In genomic region chrX:132834741-132835140, GRCh38 we compare ENCODE assay signal across 29 cellular contexts.
"Had no signal": no experiment of that assay in that cellular context is flagged by ENCODE, and none has a peak within 500 bp of the region (broad histone marks: within the 10 kb centered on the region; RNA-seq: fewer than 3 reads in every experiment).

No MANE protein-coding gene starts in this region.

- H3K9me3 ChIP-seq: ascending aorta, esophagus squamous epithelium, gastroesophageal sphincter, heart right ventricle had no signal

- H3K36me3 ChIP-seq: ascending aorta, brain microvascular endothelial cell, esophagus squamous epithelium, gastroesophageal sphincter, heart right ventricle had no signal

- H3K9me3 Mint-ChIP-seq: activated CD4-positive, alpha-beta memory T cell treated with anti-CD3 and anti-CD28 coated beads for 36 hours; activated CD4-positive, alpha-beta T cell treated with anti-CD3 and anti-CD28 coated beads, Interleukin-2, amount 10 ng/mL, durations not matched to agents 24 days and 14 days; activated naive CD4-positive, alpha-beta T cell treated with anti-CD3 and anti-CD28 coated beads, Interleukin-2, amount 10 ng/mL, durations not matched to agents 7 days and 5 days; activated naive CD4-positive, alpha-beta T cell treated with anti-CD3 and anti-CD28 coated beads, Interleukin-2, amount 50 U/mL, for 72 hours; activated naive CD8-positive, alpha-beta T cell treated with anti-CD3 and anti-CD28 coated beads, Interleukin-2, amount 10 ng/mL, durations not matched to agents 7 days and 5 days; central memory CD8-positive, alpha-beta T cell; effector memory CD8-positive, alpha-beta T cell had no signal

- H3K27me3 Mint-ChIP-seq: activated CD4-positive, alpha-beta T cell treated with anti-CD3 and anti-CD28 coated beads for 36 hours; activated CD4-positive, alpha-beta T cell treated with anti-CD3 and anti-CD28 coated beads, Interleukin-2, amount 10 ng/mL, durations not matched to agents 24 days and 14 days; central memory CD8-positive, alpha-beta T cell; effector memory CD8-positive, alpha-beta T cell had no signal

- H3K36me3 Mint-ChIP-seq: activated CD4-positive, alpha-beta memory T cell treated with anti-CD3 and anti-CD28 coated beads for 36 hours; activated CD8-positive, alpha-beta memory T cell treated with anti-CD3 and anti-CD28 coated beads, Interleukin-2, amount 10 ng/mL, durations not matched to agents 7 days and 5 days; activated naive CD4-positive, alpha-beta T cell treated with anti-CD3 and anti-CD28 coated beads, Interleukin-2, amount 10 ng/mL, durations not matched to agents 7 days and 5 days; activated naive CD4-positive, alpha-beta T cell treated with anti-CD3 and anti-CD28 coated beads, Interleukin-2, amount 50 U/mL, for 72 hours; activated naive CD8-positive, alpha-beta T cell treated with anti-CD3 and anti-CD28 coated beads, Interleukin-2, amount 10 ng/mL, durations not matched to agents 7 days and 5 days had no signal

- DNase-seq: activated CD4-positive, alpha-beta memory T cell treated with anti-CD3 and anti-CD28 coated beads for 36 hours; activated CD4-positive, alpha-beta T cell treated with anti-CD3 and anti-CD28 coated beads for 36 hours; activated CD4-positive, alpha-beta T cell treated with anti-CD3 and anti-CD28 coated beads, Interleukin-2, amount 10 ng/mL, durations not matched to agents 24 days and 14 days; activated CD4-positive, CD25-positive, alpha-beta regulatory T cell; activated CD4-positive, CD25-positive, alpha-beta regulatory T cell treated with anti-CD3 and anti-CD28 coated beads, Interleukin-2, amount 50 U/mL, for 72 hours; activated CD8-positive, alpha-beta memory T cell treated with anti-CD3 and anti-CD28 coated beads, Interleukin-2, amount 10 ng/mL, durations not matched to agents 7 days and 5 days; activated CD8-positive, alpha-beta memory T cell treated with anti-CD3 and anti-CD28 coated beads, Interleukin-2, amount 50 U/mL, for 4 hours; activated CD8-positive, alpha-beta T cell treated with anti-CD3 and anti-CD28 coated beads, Interleukin-2, amount 10 ng/mL, durations not matched to agents 7 days and 5 days; activated gamma-delta T cell; activated naive CD4-positive, alpha-beta T cell; activated naive CD4-positive, alpha-beta T cell treated with anti-CD3 and anti-CD28 coated beads, Interleukin-2, amount 10 ng/mL, durations not matched to agents 7 days and 5 days; activated naive CD8-positive, alpha-beta T cell treated with anti-CD3 and anti-CD28 coated beads, Interleukin-2, amount 10 ng/mL, durations not matched to agents 7 days and 5 days; activated T-cell treated with anti-CD3 and anti-CD28 coated beads, Interleukin-2, amount 50 U/mL, for 1 hour; activated T-cell treated with anti-CD3 and anti-CD28 coated beads, Interleukin-2, amount 50 U/mL, for 48 hours; brain microvascular endothelial cell; cortex of kidney; dermis blood vessel endothelial cell; effector CD4-positive, alpha-beta T cell; effector memory CD8-positive, alpha-beta T cell; esophagus squamous epithelium; foreskin melanocyte; heart right ventricle; T-helper 2 cell had no signal

- H3K27ac Mint-ChIP-seq: activated CD4-positive, alpha-beta memory T cell treated with anti-CD3 and anti-CD28 coated beads for 36 hours; activated CD4-positive, alpha-beta T cell treated with anti-CD3 and anti-CD28 coated beads for 36 hours; activated CD4-positive, alpha-beta T cell treated with anti-CD3 and anti-CD28 coated beads, Interleukin-2, amount 10 ng/mL, durations not matched to agents 24 days and 14 days; activated CD8-positive, alpha-beta memory T cell treated with anti-CD3 and anti-CD28 coated beads, Interleukin-2, amount 10 ng/mL, durations not matched to agents 7 days and 5 days; activated CD8-positive, alpha-beta T cell treated with anti-CD3 and anti-CD28 coated beads, Interleukin-2, amount 10 ng/mL, durations not matched to agents 7 days and 5 days; activated naive CD4-positive, alpha-beta T cell treated with anti-CD3 and anti-CD28 coated beads, Interleukin-2, amount 10 ng/mL, durations not matched to agents 7 days and 5 days; activated naive CD4-positive, alpha-beta T cell treated with anti-CD3 and anti-CD28 coated beads, Interleukin-2, amount 50 U/mL, for 72 hours; activated naive CD8-positive, alpha-beta T cell treated with anti-CD3 and anti-CD28 coated beads, Interleukin-2, amount 10 ng/mL, durations not matched to agents 7 days and 5 days; effector memory CD8-positive, alpha-beta T cell had no signal

- H3K4me1 ChIP-seq: ascending aorta, esophagus squamous epithelium, gastroesophageal sphincter, heart right ventricle had no signal

- H3K27me3 ChIP-seq: ascending aorta, brain microvascular endothelial cell, gastroesophageal sphincter had no signal

- H3K4me1 Mint-ChIP-seq: activated CD4-positive, alpha-beta T cell treated with anti-CD3 and anti-CD28 coated beads for 36 hours; activated CD4-positive, alpha-beta T cell treated with anti-CD3 and anti-CD28 coated beads, Interleukin-2, amount 10 ng/mL, durations not matched to agents 24 days and 14 days; activated CD8-positive, alpha-beta memory T cell treated with anti-CD3 and anti-CD28 coated beads, Interleukin-2, amount 10 ng/mL, durations not matched to agents 7 days and 5 days; activated naive CD4-positive, alpha-beta T cell treated with anti-CD3 and anti-CD28 coated beads, Interleukin-2, amount 10 ng/mL, durations not matched to agents 7 days and 5 days; activated naive CD8-positive, alpha-beta T cell treated with anti-CD3 and anti-CD28 coated beads, Interleukin-2, amount 10 ng/mL, durations not matched to agents 7 days and 5 days; central memory CD8-positive, alpha-beta T cell had no signal

- FAIRE-seq: bronchial epithelial cell had no signal

- H3K27ac ChIP-seq: ascending aorta, brain microvascular endothelial cell, epithelial cell of prostate, esophagus squamous epithelium, gastroesophageal sphincter, heart right ventricle had no signal

- ATAC-seq: activated CD4-positive, alpha-beta T cell treated with anti-CD3 and anti-CD28 coated beads for 36 hours; activated CD8-positive, alpha-beta memory T cell treated with anti-CD3 and anti-CD28 coated beads, Interleukin-2, amount 10 ng/mL, durations not matched to agents 7 days and 5 days; activated CD8-positive, alpha-beta T cell treated with anti-CD3 and anti-CD28 coated beads, Interleukin-2, amount 10 ng/mL, durations not matched to agents 7 days and 5 days; activated naive CD4-positive, alpha-beta T cell treated with anti-CD3 and anti-CD28 coated beads, Interleukin-2, amount 50 U/mL, for 72 hours; effector memory CD8-positive, alpha-beta T cell; gastroesophageal sphincter; heart right ventricle had no signal

- H3K4me3 ChIP-seq: ascending aorta, esophagus squamous epithelium, gastroesophageal sphincter, heart right ventricle had no signal

- H3K4me3 Mint-ChIP-seq: activated CD4-positive, alpha-beta memory T cell treated with anti-CD3 and anti-CD28 coated beads for 36 hours; activated CD4-positive, alpha-beta T cell treated with anti-CD3 and anti-CD28 coated beads for 36 hours; activated CD4-positive, alpha-beta T cell treated with anti-CD3 and anti-CD28 coated beads, Interleukin-2, amount 10 ng/mL, durations not matched to agents 24 days and 14 days; activated CD8-positive, alpha-beta memory T cell treated with anti-CD3 and anti-CD28 coated beads, Interleukin-2, amount 10 ng/mL, durations not matched to agents 7 days and 5 days; activated CD8-positive, alpha-beta T cell treated with anti-CD3 and anti-CD28 coated beads, Interleukin-2, amount 10 ng/mL, durations not matched to agents 7 days and 5 days; activated naive CD4-positive, alpha-beta T cell treated with anti-CD3 and anti-CD28 coated beads, Interleukin-2, amount 10 ng/mL, durations not matched to agents 7 days and 5 days; activated naive CD8-positive, alpha-beta T cell treated with anti-CD3 and anti-CD28 coated beads, Interleukin-2, amount 10 ng/mL, durations not matched to agents 7 days and 5 days; central memory CD8-positive, alpha-beta T cell; effector memory CD8-positive, alpha-beta T cell had no signal
